In the genomic region with DNA sequence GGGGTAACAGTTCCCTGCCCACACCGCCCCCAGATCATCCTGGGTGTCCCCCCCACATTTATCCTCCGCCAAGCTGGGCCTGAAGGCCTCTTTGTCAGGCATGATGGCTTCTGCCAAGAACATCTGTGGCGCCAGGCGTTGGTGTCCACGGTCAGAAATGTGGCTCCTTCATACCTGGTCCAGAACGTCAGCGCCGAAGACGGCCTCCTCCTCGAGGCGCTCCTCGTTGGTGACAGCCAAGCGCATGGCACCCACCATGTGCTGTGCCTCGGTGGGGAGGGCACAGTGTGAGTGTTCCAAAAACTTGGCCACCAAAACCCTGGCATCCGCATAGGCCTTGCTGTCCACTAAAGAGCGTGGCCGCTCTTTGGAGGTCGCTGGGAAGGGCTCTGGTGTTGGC, we compare ENCODE assay signal across 15 cellular contexts.
"Had no signal": no experiment of that assay in that cellular context is flagged by ENCODE, and none has a peak within 500 bp of the region (broad histone marks: within the 10 kb centered on the region; RNA-seq: fewer than 3 reads in every experiment).

No MANE protein-coding gene starts in this region.

- H3K9me3 ChIP-seq: gastrocnemius medialis, neutrophil, psoas muscle had no signal

- H3K4me3 ChIP-seq: gastrocnemius medialis, psoas muscle had no signal

- DNase-seq: central memory CD4-positive, alpha-beta T cell; effector memory CD4-positive, alpha-beta T cell; gastrocnemius medialis; hippocampal formation; kidney glomerular epithelial cell; mesendoderm; naive B cell; retina; small intestine; stimulated activated CD4-positive, alpha-beta T cell treated with anti-CD3 and anti-CD28 coated beads, Interleukin-2, amount 100 ng/mL, for 48 hours; stimulated activated naive CD4-positive, alpha-beta T cell treated with Interleukin-2 at 50 U/mL for 16 hours had no signal

- ATAC-seq: esophagus mucosa, gastrocnemius medialis, left lobe of liver, psoas muscle had no signal

- H3K27ac ChIP-seq: gastrocnemius medialis, neutrophil, psoas muscle had no signal

- H3K27me3 ChIP-seq: gastrocnemius medialis, neutrophil had no signal

- H3K4me1 ChIP-seq: gastrocnemius medialis, psoas muscle had no signal

- H3K36me3 ChIP-seq: gastrocnemius medialis, neutrophil had no signal
